In genomic region chr1:84298688-84299535, GRCh38 we compare ENCODE assay signal across 8 cellular contexts. TPM values are rescaled to one million over a fixed set of nuclear protein-coding genes. Genes with fewer than 3 reads are reported as not detected.
A peak's percentile ranks its signal among the peaks of the same experiment; 100 is the strongest.
DNase-seq lines count a peak whose midpoint lies in the region; ATAC-seq and TF ChIP-seq lines count a peak whose summit lies in the region.

No MANE protein-coding gene starts in this region.

- peaks cover 0 to 12% (median 8%) of the 10 kb centered on the region in 8 donors for H3K9me3 ChIP-seq in spleen

- ATAC-seq in GM21825 (IDR thresholded peaks at IDR 0.05; ENCODE audit: unreplicated experiment): peak; percentile 36

- H3K27me3 ChIP-seq in spleen (replicated peaks in 1 of 7): peaks cover 0 to 13% (median 0%) of the 10 kb centered on the region in 7 donors

- H3K36me3 ChIP-seq in spleen: no peaks in the 10 kb centered on the region

- no peaks in the 10 kb centered on the region for H3K36me3 Mint-ChIP-seq in T-helper 2 cell treated with Interferon-gamma antibody and Interleukin-4, amounts not matched to agents 5 μg/mL and 100 μg/mL, for 36 hours (ENCODE audit: low read depth)

- peaks cover 43% of the 10 kb centered on the region for H3K4me1 Mint-ChIP-seq in T-helper 2 cell treated with Interferon-gamma antibody and Interleukin-4, amounts not matched to agents 5 μg/mL and 100 μg/mL, for 36 hours (ENCODE audit: low read depth)

- POLR2A ChIA-PET in GM10248 (lab: Yijun Ruan, JAX): no interaction called here

- H3K9me3 Mint-ChIP-seq in T-helper 2 cell treated with Interferon-gamma antibody and Interleukin-4, amounts not matched to agents 5 μg/mL and 100 μg/mL, for 36 hours: peaks cover 6% of the 10 kb centered on the region

- no peak for TF ChIP-seq POLR2A in spleen (IDR thresholded peaks at IDR 0.05)

- H3K27ac Mint-ChIP-seq in T-helper 2 cell treated with Interferon-gamma antibody and Interleukin-4, amounts not matched to agents 5 μg/mL and 100 μg/mL, for 36 hours: peak overlapping the region; percentile 64

- peak overlapping the region; percentile 68 to 91 (median 88) for H3K27ac ChIP-seq in spleen

- DNase-seq in GM10248 (ENCODE audit: extremely low spot score) (peak; percentile 64), KBM-7 (peak; percentile 71), cardiac fibroblast (ENCODE audit: low read depth in 2 of 2) (peak; percentile 23 to 24), islet precursor cell (peak; percentile 84), spleen (peak; percentile 85), cerebellar nuclear complex (lab: John Stamatoyannopoulos, UW) (no peak)
- DNase-seq in T-helper 2 cell treated with Interferon-gamma antibody and Interleukin-4, amounts not matched to agents 5 μg/mL and 100 μg/mL, for 36 hours (ENCODE audit: low spot score): no peak

- CTCF ChIA-PET in GM10248 (lab: Yijun Ruan, JAX): interaction anchor here (1.3 kb wide), 1 partner anchor 143 kb away, joined by 3 read pairs; no protein-coding TSS in a partner anchor

- 1 to 3% (median 2%) methylated on average over 32 to 50 of the region's 50 CpGs for WGBS in spleen, 5 donors

- intact Hi-C loops in spleen (cut with DNase I; ENCODE audit: low total_unique reads): no loop called here

- peaks cover 7% of the 10 kb centered on the region for H3K27me3 Mint-ChIP-seq in T-helper 2 cell treated with Interferon-gamma antibody and Interleukin-4, amounts not matched to agents 5 μg/mL and 100 μg/mL, for 36 hours (ENCODE audit: low read depth)

- peak overlapping the region; percentile 82 for H3K4me3 Mint-ChIP-seq in T-helper 2 cell treated with Interferon-gamma antibody and Interleukin-4, amounts not matched to agents 5 μg/mL and 100 μg/mL, for 36 hours

- in situ Hi-C loops in KBM-7 (cut with MboI; ENCODE audit: low pct_unique_long_range_greater_than_20kb, low sequenced_read_pairs): no loop called here

- TF ChIP-seq CTCF in GM10248 (IDR thresholded peaks at IDR 0.05; ENCODE audit: control extremely low read depth, extremely low read depth, low read depth, missing control alignments): no peak
- no peak for TF ChIP-seq CTCF in cardiac fibroblast (IDR thresholded peaks at IDR 0.05; ENCODE audit: low read depth, low read length)
- no peak for TF ChIP-seq CTCF in spleen (IDR thresholded peaks at IDR 0.05 in 8 of 11, conservative IDR thresholded peaks at IDR 0.05 in 3 of 11)

- H3K4me1 ChIP-seq in spleen: peaks cover 4 to 65% (median 48%) of the 10 kb centered on the region in 6 donors

- H3K4me3 ChIP-seq in cardiac fibroblast (replicated peaks in 1 of 2; ENCODE audit: low read depth in 2 of 2, low read length in 2 of 2) (peak overlapping the region; percentile 80 to 83), spleen (peak overlapping the region; percentile 48 to 95 (median 81))

RNA-seq across cellular contexts. Expression of gene SAMD13, which starts 2.6 kb away (rescaled TPM):
- total RNA-seq in spleen: 1 to 10 TPM in 5 of 7 donors, under 1 TPM in 2; 0.72 to 2.8 (median 1.3) TPM
- 1 to 10 TPM in 2 of 3 donors, under 1 TPM in 1; 0.39 to 2.0 (median 1.7) TPM for polyA plus RNA-seq in spleen

Comparison
In these comparisons a context has a peak if more than half of its experiments do, and no peak if none do; other contexts are left out.
1. DNase-seq: peak in GM10248 (single experiment), KBM-7 (single experiment), cardiac fibroblast (2 of 2), islet precursor cell (single experiment) and spleen (single experiment); none in T-helper 2 cell treated with Interferon-gamma antibody and Interleukin-4, amounts not matched to agents 5 μg/mL and 100 μg/mL, for 36 hours (single experiment) and cerebellar nuclear complex (0 of 2).